Comparison of ENCODE assay signal across 1 cellular context in genomic region chr7:129434172-129434845, GRCh38.
TF ChIP-seq lines count a peak whose summit lies in the region.

STRIP2 (plus strand) TSS chr7:129434432; CDS start chr7:129434473, 41 bp downstream.

TF ChIP-seq in HepG2, 621 proteins besides CTCF, POLR2A, EP300 and RAD21 (continued from another document):
- TF ChIP-seq UBTF (CRISPR knock-in tag; IDR thresholded peaks at IDR 0.05) (peak; percentile 95), TSC22D2 (CRISPR knock-in tag; IDR thresholded peaks at IDR 0.05; ENCODE audit: borderline replicate concordance) (no peak), ZNF788 (CRISPR knock-in tag; IDR thresholded peaks at IDR 0.05; ENCODE audit: borderline replicate concordance) (peak; percentile 19; the same call in 1 of the 2 replicates), ZSCAN9 (CRISPR knock-in tag; IDR thresholded peaks at IDR 0.05; ENCODE audit: borderline replicate concordance) (peak; percentile 60; the same call in 1 of the 2 replicates), TFDP2 (CRISPR knock-in tag; IDR thresholded peaks at IDR 0.05) (peak; percentile 86), ZBTB3 (CRISPR knock-in tag; IDR thresholded peaks at IDR 0.05; ENCODE audit: borderline replicate concordance, low read depth) (peak; percentile 64; the same call in 1 of the 2 replicates), ZNF768 (CRISPR knock-in tag; IDR thresholded peaks at IDR 0.05) (peak; percentile 44; the same call in 1 of the 2 replicates), ZSCAN5A (CRISPR knock-in tag; IDR thresholded peaks at IDR 0.05; ENCODE audit: borderline replicate concordance) (0 out of 2 replicates have a peak, but pooled peaks have one; percentile 17), ZNF333 (CRISPR knock-in tag; IDR thresholded peaks at IDR 0.05; ENCODE audit: borderline replicate concordance) (no peak), ARID4A (CRISPR knock-in tag; IDR thresholded peaks at IDR 0.05; ENCODE audit: borderline replicate concordance) (peak; percentile 86), ZNF501 (CRISPR knock-in tag; IDR thresholded peaks at IDR 0.05) (peak; percentile 63; the same call in 1 of the 2 replicates), HOXA3 (CRISPR knock-in tag; IDR thresholded peaks at IDR 0.05) (peak; percentile 28; the same call in 1 of the 2 replicates), ZNF772 (CRISPR knock-in tag; IDR thresholded peaks at IDR 0.05) (peak; percentile 71), THAP11 (CRISPR knock-in tag; IDR thresholded peaks at IDR 0.05) (0 out of 2 replicates have a peak, but pooled peaks have one; percentile 21), HNF1B (CRISPR knock-in tag; IDR thresholded peaks at IDR 0.05) (peak; percentile 33; the same call in 1 of the 2 replicates), ZNF83 (CRISPR knock-in tag; IDR thresholded peaks at IDR 0.05; ENCODE audit: borderline replicate concordance) (no peak), ZBTB43 (CRISPR knock-in tag; conservative IDR thresholded peaks at IDR 0.05) (0 out of 2 replicates have a peak, but pooled peaks have one; percentile 48), ZFP82 (CRISPR knock-in tag; IDR thresholded peaks at IDR 0.05; ENCODE audit: borderline replicate concordance) (0 out of 2 replicates have a peak, but pooled peaks have one; percentile 59), ZNF7 (CRISPR knock-in tag; IDR thresholded peaks at IDR 0.05) (no peak), ZMYM4 (CRISPR knock-in tag; IDR thresholded peaks at IDR 0.05) (no peak; the same call in 1 of the 2 replicates), RFXANK (CRISPR knock-in tag; IDR thresholded peaks at IDR 0.05) (no peak), ZBTB10 (CRISPR knock-in tag; IDR thresholded peaks at IDR 0.05; ENCODE audit: borderline replicate concordance) (0 out of 2 replicates have a peak, but pooled peaks have one; percentile 25), ZNF678 (CRISPR knock-in tag; IDR thresholded peaks at IDR 0.05) (peak; percentile 72; the same call in 1 of the 2 replicates), TEF (CRISPR knock-in tag; IDR thresholded peaks at IDR 0.05) (0 out of 2 replicates have a peak, but pooled peaks have one; percentile 53), ZNF354B (CRISPR knock-in tag; IDR thresholded peaks at IDR 0.05) (0 out of 2 replicates have a peak, but pooled peaks have one; percentile 53), XRCC5 (optimal IDR thresholded peaks at IDR 0.05; ENCODE audit: low read length) (peak; percentile 21), ZIK1 (CRISPR knock-in tag; IDR thresholded peaks at IDR 0.05; ENCODE audit: borderline replicate concordance, low read depth) (peak; percentile 15; the same call in 1 of the 2 replicates)
